ENCODE assay signal across 7 cellular contexts in genomic region chr4:39840027-39840426, GRCh38.
"Had no signal": no experiment of that assay in that cellular context is flagged by ENCODE, and none has a peak within 500 bp of the region (broad histone marks: within the 10 kb centered on the region; RNA-seq: fewer than 3 reads in every experiment).

No MANE protein-coding gene starts in this region.

- H2AFZ ChIP-seq: GM23338 had no signal

- H3K9me3 Mint-ChIP-seq: GM23338, H9 had no signal

- H3K4me3 ChIP-seq: GM23338 had no signal

- H3K27ac Mint-ChIP-seq: GM23338, H9, IgD-negative memory B cell had no signal

- DNase-seq: H9, HCEC 1CT had no signal

- FAIRE-seq: H1, H54, HTR-8/SVneo had no signal

- H3K27me3 Mint-ChIP-seq: IgD-negative memory B cell had no signal

- ATAC-seq: GM23338 had no signal

- H3K4me1 Mint-ChIP-seq: GM23338, H9, IgD-negative memory B cell had no signal

- H3K4me2 ChIP-seq: GM23338 had no signal

- H3K4me3 Mint-ChIP-seq: GM23338, H9, IgD-negative memory B cell had no signal
